ENCODE assay signal across 1 cellular context in the genomic region with DNA sequence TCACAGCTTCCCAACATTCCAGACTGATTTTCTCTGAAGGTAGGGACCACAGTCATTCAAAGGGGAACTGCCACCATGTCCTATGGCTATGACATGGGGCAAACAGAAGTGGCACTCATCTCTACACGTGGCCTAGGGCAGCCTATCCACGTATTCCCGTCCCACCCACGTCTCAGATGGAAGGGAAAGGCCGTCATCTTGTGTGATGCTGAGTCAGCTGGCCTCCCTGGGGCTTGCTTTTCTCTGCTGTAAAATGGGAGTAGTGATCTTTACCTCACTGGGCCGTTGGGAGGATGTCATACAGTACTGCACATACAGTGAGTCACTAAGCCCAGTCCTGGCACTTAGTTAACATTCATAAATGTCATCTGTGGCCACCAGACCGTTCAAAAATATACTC.
TF ChIP-seq lines count a peak whose summit lies in the region.

No MANE protein-coding gene starts in this region.

TF ChIP-seq in GM23338, 12 proteins besides CTCF, POLR2A, EP300 and RAD21 (continued from another document):
- TF ChIP-seq, protein P1, sequence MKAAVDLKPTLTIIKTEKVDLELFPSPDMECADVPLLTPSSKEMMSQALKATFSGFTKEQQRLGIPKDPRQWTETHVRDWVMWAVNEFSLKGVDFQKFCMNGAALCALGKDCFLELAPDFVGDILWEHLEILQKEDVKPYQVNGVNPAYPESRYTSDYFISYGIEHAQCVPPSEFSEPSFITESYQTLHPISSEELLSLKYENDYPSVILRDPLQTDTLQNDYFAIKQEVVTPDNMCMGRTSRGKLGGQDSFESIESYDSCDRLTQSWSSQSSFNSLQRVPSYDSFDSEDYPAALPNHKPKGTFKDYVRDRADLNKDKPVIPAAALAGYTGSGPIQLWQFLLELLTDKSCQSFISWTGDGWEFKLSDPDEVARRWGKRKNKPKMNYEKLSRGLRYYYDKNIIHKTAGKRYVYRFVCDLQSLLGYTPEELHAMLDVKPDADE (IDR thresholded peaks at IDR 0.05): no peak
- no peak for TF ChIP-seq JUNB (IDR thresholded peaks at IDR 0.05; ENCODE audit: unreplicated experiment)
- TF ChIP-seq ZNF462 (CRISPR knock-in tag; IDR thresholded peaks at IDR 0.05): no peak
